26 cellular contexts compared by ENCODE assay signal in genomic region chr3:48797626-48798025, GRCh38.
"Had no signal": no experiment of that assay in that cellular context is flagged by ENCODE, and none has a peak within 500 bp of the region (broad histone marks: within the 10 kb centered on the region; RNA-seq: fewer than 3 reads in every experiment).

No MANE protein-coding gene starts in this region.

- H3K27me3 ChIP-seq: cardiac muscle cell, gastrocnemius medialis, ovary, right atrium auricular region, spleen, vagina had no signal

- H3K4me1 ChIP-seq: prostate gland, right atrium auricular region, spleen, vagina had no signal

- H3K4me3 Mint-ChIP-seq: activated B cell treated with CpG ODN at 0.5 μM for 24 hours; activated CD4-positive, alpha-beta T cell treated with anti-CD3 and anti-CD28 coated beads for 36 hours; activated naive CD8-positive, alpha-beta T cell treated with anti-CD3 and anti-CD28 coated beads, Interleukin-2, amount 50 U/mL, for 24 hours; dendritic cell treated with granulocyte-macrophage colony-stimulating factor and Interleukin-4, amounts not matched to agents 40 ng/mL and 50 ng/mL, for 4 days; naive B cell; type B pancreatic cell had no signal

- H3K9me3 ChIP-seq: gastrocnemius medialis, ovary, prostate gland, right atrium auricular region, spleen, thoracic aorta, vagina had no signal

- H3K4me1 Mint-ChIP-seq: activated B cell treated with CpG ODN at 0.5 μM for 24 hours; activated CD4-positive, alpha-beta T cell treated with anti-CD3 and anti-CD28 coated beads for 36 hours; activated naive CD8-positive, alpha-beta T cell treated with anti-CD3 and anti-CD28 coated beads, Interleukin-2, amount 50 U/mL, for 24 hours had no signal

- ATAC-seq: activated CD4-positive, alpha-beta T cell treated with anti-CD3 and anti-CD28 coated beads for 36 hours; activated naive CD8-positive, alpha-beta T cell treated with anti-CD3 and anti-CD28 coated beads, Interleukin-2, amount 50 U/mL, for 24 hours; esophagus mucosa; gastrocnemius medialis; left cardiac atrium had no signal

- H3K27ac ChIP-seq: cardiac muscle cell, gastrocnemius medialis, ovary, prostate gland, right atrium auricular region, spleen, thoracic aorta, vagina had no signal

- H3K9me3 Mint-ChIP-seq: activated B cell treated with CpG ODN at 0.5 μM for 24 hours; activated naive CD8-positive, alpha-beta T cell treated with anti-CD3 and anti-CD28 coated beads, Interleukin-2, amount 50 U/mL, for 24 hours; dendritic cell treated with granulocyte-macrophage colony-stimulating factor and Interleukin-4, amounts not matched to agents 40 ng/mL and 50 ng/mL, for 4 days; naive B cell; type B pancreatic cell had no signal

- DNase-seq: activated B cell treated with CpG ODN at 0.5 μM for 24 hours; activated CD4-positive, alpha-beta T cell treated with anti-CD3 and anti-CD28 coated beads for 36 hours; activated CD4-positive, alpha-beta T cell treated with anti-CD3 and anti-CD28 coated beads, Interleukin-2, amount 50 U/mL, for 4 hours; activated effector memory CD4-positive, alpha-beta T cell treated with anti-CD3 and anti-CD28 coated beads, Interleukin-2, amount 50 U/mL, for 16 hours; activated naive CD4-positive, alpha-beta T cell treated with anti-CD3 and anti-CD28 coated beads, Interleukin-2, amount 50 U/mL, for 16 hours; activated naive CD8-positive, alpha-beta T cell treated with anti-CD3 and anti-CD28 coated beads, Interleukin-2, amount 50 U/mL, for 24 hours; activated T-cell treated with anti-CD3 and anti-CD28 coated beads, Interleukin-2, amount 50 U/mL, for 48 hours; effector memory CD4-positive, alpha-beta T cell; gastrocnemius medialis; hippocampal formation; left cardiac atrium; mesenchymal stem cell; naive B cell; ovary; spleen; stimulated activated CD4-positive, alpha-beta T cell treated with anti-CD3 and anti-CD28 coated beads, Interleukin-4, amount 100 ng/mL, for 1 hour; stimulated activated naive CD4-positive, alpha-beta T cell; T1000 had no signal

- H3K36me3 ChIP-seq: cardiac muscle cell, gastrocnemius medialis, ovary, prostate gland, right atrium auricular region, thoracic aorta, vagina had no signal

- H3K4me3 ChIP-seq: cardiac muscle cell, gastrocnemius medialis, ovary, prostate gland, right atrium auricular region, spleen, thoracic aorta, vagina had no signal

- H3K27ac Mint-ChIP-seq: activated B cell treated with CpG ODN at 0.5 μM for 24 hours; activated CD4-positive, alpha-beta T cell treated with anti-CD3 and anti-CD28 coated beads for 36 hours; activated naive CD8-positive, alpha-beta T cell treated with anti-CD3 and anti-CD28 coated beads, Interleukin-2, amount 50 U/mL, for 24 hours; dendritic cell treated with granulocyte-macrophage colony-stimulating factor and Interleukin-4, amounts not matched to agents 40 ng/mL and 50 ng/mL, for 4 days; type B pancreatic cell had no signal

- H3K27me3 Mint-ChIP-seq: activated B cell treated with CpG ODN at 0.5 μM for 24 hours; activated CD4-positive, alpha-beta T cell treated with anti-CD3 and anti-CD28 coated beads for 36 hours; activated naive CD8-positive, alpha-beta T cell treated with anti-CD3 and anti-CD28 coated beads, Interleukin-2, amount 50 U/mL, for 24 hours; dendritic cell treated with granulocyte-macrophage colony-stimulating factor and Interleukin-4, amounts not matched to agents 40 ng/mL and 50 ng/mL, for 4 days; naive B cell; type B pancreatic cell had no signal

- H3K36me3 Mint-ChIP-seq: naive B cell, type B pancreatic cell had no signal
